1 cellular context compared by ENCODE assay signal in the genomic region with DNA sequence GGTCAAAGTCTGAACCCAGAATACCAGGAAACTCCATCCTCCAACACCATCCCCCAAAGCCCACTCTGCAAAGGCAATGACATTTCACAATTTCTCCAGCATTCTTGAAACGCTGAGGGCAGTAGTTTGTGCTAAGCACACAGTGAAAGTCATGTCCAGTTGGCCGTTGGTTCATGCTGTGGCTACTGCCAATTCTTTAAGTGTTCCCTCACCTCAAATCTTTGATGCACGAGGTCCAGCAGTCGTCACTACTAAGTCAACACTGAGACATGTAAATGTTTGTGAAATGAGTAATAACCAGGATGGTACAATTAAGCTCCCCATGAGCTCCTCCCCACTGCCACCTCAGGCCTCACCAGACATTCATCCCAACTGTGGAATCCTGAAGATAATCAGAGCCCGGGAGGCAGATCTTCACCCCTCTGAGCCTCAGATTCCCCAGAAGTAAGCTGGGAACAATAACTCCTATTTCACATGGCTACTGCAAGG.
TF ChIP-seq lines count a peak whose summit lies in the region.

No MANE protein-coding gene starts in this region.

TF ChIP-seq in HepG2, 621 proteins besides CTCF, POLR2A, EP300 and RAD21 (continued from another document and continues in another):
- TF ChIP-seq, protein P1, sequence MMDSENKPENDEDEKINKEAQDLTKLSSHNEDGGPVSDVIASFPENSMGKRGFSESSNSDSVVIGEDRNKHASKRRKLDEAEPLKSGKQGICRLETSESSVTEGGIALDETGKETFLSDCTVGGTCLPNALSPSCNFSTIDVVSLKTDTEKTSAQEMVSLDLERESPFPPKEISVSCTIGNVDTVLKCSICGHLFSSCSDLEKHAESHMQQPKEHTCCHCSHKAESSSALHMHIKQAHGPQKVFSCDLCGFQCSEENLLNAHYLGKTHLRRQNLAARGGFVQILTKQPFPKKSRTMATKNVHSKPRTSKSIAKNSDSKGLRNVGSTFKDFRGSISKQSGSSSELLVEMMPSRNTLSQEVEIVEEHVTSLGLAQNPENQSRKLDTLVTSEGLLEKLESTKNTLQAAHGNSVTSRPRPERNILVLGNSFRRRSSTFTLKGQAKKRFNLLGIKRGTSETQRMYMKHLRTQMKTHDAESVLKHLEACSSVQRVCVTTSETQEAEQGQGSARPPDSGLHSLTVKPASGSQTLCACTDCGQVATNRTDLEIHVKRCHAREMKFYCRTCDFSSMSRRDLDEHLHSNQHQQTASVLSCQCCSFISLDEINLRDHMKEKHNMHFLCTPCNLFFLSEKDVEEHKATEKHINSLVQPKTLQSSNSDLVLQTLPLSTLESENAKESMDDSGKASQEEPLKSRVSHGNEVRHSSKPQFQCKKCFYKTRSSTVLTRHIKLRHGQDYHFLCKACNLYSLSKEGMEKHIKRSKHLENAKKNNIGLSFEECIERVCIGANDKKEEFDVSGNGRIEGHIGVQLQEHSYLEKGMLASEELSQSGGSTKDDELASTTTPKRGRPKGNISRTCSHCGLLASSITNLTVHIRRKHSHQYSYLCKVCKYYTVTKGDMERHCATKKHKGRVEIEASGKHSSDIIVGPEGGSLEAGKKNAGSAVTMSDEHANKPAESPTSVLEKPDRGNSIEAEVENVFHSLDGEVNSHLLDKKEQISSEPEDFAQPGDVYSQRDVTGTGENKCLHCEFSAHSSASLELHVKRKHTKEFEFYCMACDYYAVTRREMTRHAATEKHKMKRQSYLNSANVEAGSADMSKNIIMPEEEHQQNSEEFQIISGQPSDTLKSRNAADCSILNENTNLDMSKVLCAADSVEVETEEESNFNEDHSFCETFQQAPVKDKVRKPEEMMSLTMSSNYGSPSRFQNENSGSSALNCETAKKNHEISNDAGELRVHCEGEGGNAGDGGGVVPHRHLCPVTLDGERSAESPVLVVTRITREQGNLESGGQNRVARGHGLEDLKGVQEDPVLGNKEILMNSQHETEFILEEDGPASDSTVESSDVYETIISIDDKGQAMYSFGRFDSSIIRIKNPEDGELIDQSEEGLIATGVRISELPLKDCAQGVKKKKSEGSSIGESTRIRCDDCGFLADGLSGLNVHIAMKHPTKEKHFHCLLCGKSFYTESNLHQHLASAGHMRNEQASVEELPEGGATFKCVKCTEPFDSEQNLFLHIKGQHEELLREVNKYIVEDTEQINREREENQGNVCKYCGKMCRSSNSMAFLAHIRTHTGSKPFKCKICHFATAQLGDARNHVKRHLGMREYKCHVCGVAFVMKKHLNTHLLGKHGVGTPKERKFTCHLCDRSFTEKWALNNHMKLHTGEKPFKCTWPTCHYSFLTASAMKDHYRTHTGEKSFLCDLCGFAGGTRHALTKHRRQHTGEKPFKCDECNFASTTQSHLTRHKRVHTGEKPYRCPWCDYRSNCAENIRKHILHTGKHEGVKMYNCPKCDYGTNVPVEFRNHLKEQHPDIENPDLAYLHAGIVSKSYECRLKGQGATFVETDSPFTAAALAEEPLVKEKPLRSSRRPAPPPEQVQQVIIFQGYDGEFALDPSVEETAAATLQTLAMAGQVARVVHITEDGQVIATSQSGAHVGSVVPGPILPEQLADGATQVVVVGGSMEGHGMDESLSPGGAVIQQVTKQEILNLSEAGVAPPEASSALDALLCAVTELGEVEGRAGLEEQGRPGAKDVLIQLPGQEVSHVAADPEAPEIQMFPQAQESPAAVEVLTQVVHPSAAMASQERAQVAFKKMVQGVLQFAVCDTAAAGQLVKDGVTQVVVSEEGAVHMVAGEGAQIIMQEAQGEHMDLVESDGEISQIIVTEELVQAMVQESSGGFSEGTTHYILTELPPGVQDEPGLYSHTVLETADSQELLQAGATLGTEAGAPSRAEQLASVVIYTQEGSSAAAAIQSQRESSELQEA (CRISPR knock-in tag; IDR thresholded peaks at IDR 0.05; ENCODE audit: not compliant biosample characterization): no peak
- TF ChIP-seq ZNF350 (CRISPR knock-in tag; IDR thresholded peaks at IDR 0.05; ENCODE audit: borderline replicate concordance, low read depth): no peak
- TF ChIP-seq, protein P2, sequence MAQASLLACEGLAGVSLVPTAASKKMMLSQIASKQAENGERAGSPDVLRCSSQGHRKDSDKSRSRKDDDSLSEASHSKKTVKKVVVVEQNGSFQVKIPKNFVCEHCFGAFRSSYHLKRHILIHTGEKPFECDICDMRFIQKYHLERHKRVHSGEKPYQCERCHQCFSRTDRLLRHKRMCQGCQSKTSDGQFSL (CRISPR knock-in tag; IDR thresholded peaks at IDR 0.05): no peak
- peak; percentile 76 for TF ChIP-seq ISL2 (CRISPR knock-in tag; IDR thresholded peaks at IDR 0.05)
- no peak for TF ChIP-seq KLF11 (CRISPR knock-in tag; IDR thresholded peaks at IDR 0.05)
- no peak for TF ChIP-seq GPN1 (CRISPR knock-in tag; IDR thresholded peaks at IDR 0.05; ENCODE audit: borderline replicate concordance)
- TF ChIP-seq, protein P3, sequence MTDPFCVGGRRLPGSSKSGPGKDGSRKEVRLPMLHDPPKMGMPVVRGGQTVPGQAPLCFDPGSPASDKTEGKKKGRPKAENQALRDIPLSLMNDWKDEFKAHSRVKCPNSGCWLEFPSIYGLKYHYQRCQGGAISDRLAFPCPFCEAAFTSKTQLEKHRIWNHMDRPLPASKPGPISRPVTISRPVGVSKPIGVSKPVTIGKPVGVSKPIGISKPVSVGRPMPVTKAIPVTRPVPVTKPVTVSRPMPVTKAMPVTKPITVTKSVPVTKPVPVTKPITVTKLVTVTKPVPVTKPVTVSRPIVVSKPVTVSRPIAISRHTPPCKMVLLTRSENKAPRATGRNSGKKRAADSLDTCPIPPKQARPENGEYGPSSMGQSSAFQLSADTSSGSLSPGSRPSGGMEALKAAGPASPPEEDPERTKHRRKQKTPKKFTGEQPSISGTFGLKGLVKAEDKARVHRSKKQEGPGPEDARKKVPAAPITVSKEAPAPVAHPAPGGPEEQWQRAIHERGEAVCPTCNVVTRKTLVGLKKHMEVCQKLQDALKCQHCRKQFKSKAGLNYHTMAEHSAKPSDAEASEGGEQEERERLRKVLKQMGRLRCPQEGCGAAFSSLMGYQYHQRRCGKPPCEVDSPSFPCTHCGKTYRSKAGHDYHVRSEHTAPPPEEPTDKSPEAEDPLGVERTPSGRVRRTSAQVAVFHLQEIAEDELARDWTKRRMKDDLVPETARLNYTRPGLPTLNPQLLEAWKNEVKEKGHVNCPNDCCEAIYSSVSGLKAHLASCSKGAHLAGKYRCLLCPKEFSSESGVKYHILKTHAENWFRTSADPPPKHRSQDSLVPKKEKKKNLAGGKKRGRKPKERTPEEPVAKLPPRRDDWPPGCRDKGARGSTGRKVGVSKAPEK (CRISPR knock-in tag; IDR thresholded peaks at IDR 0.05; ENCODE audit: borderline replicate concordance): no peak
- no peak for TF ChIP-seq BRD4 (CRISPR knock-in tag; IDR thresholded peaks at IDR 0.05)
- TF ChIP-seq SIX1 (CRISPR knock-in tag; IDR thresholded peaks at IDR 0.05; ENCODE audit: borderline replicate concordance): 0 out of 2 replicates have a peak, but pooled peaks have one; percentile 29
- TF ChIP-seq, protein P4, sequence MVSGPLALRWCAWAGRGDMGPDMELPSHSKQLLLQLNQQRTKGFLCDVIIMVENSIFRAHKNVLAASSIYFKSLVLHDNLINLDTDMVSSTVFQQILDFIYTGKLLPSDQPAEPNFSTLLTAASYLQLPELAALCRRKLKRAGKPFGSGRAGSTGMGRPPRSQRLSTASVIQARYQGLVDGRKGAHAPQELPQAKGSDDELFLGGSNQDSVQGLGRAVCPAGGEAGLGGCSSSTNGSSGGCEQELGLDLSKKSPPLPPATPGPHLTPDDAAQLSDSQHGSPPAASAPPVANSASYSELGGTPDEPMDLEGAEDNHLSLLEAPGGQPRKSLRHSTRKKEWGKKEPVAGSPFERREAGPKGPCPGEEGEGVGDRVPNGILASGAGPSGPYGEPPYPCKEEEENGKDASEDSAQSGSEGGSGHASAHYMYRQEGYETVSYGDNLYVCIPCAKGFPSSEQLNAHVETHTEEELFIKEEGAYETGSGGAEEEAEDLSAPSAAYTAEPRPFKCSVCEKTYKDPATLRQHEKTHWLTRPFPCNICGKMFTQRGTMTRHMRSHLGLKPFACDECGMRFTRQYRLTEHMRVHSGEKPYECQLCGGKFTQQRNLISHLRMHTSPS (CRISPR knock-in tag; IDR thresholded peaks at IDR 0.05; ENCODE audit: low read depth): no peak
- no peak for TF ChIP-seq SMAD1 (CRISPR knock-in tag; IDR thresholded peaks at IDR 0.05; ENCODE audit: borderline replicate concordance, low read depth)
- no peak for TF ChIP-seq SNAI1 (CRISPR knock-in tag; IDR thresholded peaks at IDR 0.05; ENCODE audit: borderline replicate concordance)
- TF ChIP-seq, protein P5, sequence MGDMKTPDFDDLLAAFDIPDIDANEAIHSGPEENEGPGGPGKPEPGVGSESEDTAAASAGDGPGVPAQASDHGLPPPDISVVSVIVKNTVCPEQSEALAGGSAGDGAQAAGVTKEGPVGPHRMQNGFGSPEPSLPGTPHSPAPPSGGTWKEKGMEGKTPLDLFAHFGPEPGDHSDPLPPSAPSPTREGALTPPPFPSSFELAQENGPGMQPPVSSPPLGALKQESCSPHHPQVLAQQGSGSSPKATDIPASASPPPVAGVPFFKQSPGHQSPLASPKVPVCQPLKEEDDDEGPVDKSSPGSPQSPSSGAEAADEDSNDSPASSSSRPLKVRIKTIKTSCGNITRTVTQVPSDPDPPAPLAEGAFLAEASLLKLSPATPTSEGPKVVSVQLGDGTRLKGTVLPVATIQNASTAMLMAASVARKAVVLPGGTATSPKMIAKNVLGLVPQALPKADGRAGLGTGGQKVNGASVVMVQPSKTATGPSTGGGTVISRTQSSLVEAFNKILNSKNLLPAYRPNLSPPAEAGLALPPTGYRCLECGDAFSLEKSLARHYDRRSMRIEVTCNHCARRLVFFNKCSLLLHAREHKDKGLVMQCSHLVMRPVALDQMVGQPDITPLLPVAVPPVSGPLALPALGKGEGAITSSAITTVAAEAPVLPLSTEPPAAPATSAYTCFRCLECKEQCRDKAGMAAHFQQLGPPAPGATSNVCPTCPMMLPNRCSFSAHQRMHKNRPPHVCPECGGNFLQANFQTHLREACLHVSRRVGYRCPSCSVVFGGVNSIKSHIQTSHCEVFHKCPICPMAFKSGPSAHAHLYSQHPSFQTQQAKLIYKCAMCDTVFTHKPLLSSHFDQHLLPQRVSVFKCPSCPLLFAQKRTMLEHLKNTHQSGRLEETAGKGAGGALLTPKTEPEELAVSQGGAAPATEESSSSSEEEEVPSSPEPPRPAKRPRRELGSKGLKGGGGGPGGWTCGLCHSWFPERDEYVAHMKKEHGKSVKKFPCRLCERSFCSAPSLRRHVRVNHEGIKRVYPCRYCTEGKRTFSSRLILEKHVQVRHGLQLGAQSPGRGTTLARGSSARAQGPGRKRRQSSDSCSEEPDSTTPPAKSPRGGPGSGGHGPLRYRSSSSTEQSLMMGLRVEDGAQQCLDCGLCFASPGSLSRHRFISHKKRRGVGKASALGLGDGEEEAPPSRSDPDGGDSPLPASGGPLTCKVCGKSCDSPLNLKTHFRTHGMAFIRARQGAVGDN (CRISPR knock-in tag; IDR thresholded peaks at IDR 0.05): no peak
- no peak for TF ChIP-seq ZNF225 (CRISPR knock-in tag; IDR thresholded peaks at IDR 0.05)
- peak; percentile 58; the same call in 1 of the 2 replicates for TF ChIP-seq ZNF746 (CRISPR knock-in tag; IDR thresholded peaks at IDR 0.05)
- peak; percentile 90 for TF ChIP-seq FOXA3 (CRISPR knock-in tag; IDR thresholded peaks at IDR 0.05)
- no peak for TF ChIP-seq ADNP (CRISPR knock-in tag; IDR thresholded peaks at IDR 0.05)
- TF ChIP-seq ZNF549 (CRISPR knock-in tag; IDR thresholded peaks at IDR 0.05): no peak
- TF ChIP-seq, protein P6, sequence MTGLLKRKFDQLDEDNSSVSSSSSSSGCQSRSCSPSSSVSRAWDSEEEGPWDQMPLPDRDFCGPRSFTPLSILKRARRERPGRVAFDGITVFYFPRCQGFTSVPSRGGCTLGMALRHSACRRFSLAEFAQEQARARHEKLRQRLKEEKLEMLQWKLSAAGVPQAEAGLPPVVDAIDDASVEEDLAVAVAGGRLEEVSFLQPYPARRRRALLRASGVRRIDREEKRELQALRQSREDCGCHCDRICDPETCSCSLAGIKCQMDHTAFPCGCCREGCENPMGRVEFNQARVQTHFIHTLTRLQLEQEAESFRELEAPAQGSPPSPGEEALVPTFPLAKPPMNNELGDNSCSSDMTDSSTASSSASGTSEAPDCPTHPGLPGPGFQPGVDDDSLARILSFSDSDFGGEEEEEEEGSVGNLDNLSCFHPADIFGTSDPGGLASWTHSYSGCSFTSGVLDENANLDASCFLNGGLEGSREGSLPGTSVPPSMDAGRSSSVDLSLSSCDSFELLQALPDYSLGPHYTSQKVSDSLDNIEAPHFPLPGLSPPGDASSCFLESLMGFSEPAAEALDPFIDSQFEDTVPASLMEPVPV (CRISPR knock-in tag; IDR thresholded peaks at IDR 0.05): no peak
- TF ChIP-seq REL (CRISPR knock-in tag; conservative IDR thresholded peaks at IDR 0.05): no peak
- TF ChIP-seq ZKSCAN8 (CRISPR knock-in tag; IDR thresholded peaks at IDR 0.05; ENCODE audit: borderline replicate concordance): 0 out of 2 replicates have a peak, but pooled peaks have one; percentile 23
- no peak for TF ChIP-seq ZEB1 (IDR thresholded peaks at IDR 0.05; ENCODE audit: insufficient replicate concordance, low read depth)
- TF ChIP-seq ZNF530 (CRISPR knock-in tag; IDR thresholded peaks at IDR 0.05; ENCODE audit: low read depth): no peak
- no peak for TF ChIP-seq TCF12 (IDR thresholded peaks at IDR 0.05)
- TF ChIP-seq TCF12 (CRISPR knock-in tag; IDR thresholded peaks at IDR 0.05): no peak
- no peak for TF ChIP-seq PRMT3 (CRISPR knock-in tag; IDR thresholded peaks at IDR 0.05; ENCODE audit: borderline replicate concordance, low read depth)
- TF ChIP-seq NFYC (CRISPR knock-in tag; IDR thresholded peaks at IDR 0.05): no peak
- TF ChIP-seq ZBTB42 (CRISPR knock-in tag; IDR thresholded peaks at IDR 0.05): no peak
- TF ChIP-seq ATF7 (IDR thresholded peaks at IDR 0.05): no peak
- TF ChIP-seq ATF7 (CRISPR knock-in tag; IDR thresholded peaks at IDR 0.05): 0 out of 2 replicates have a peak, but pooled peaks have one; percentile 51
- 0 out of 2 replicates have a peak, but pooled peaks have one; percentile 20 for TF ChIP-seq FOXA1 (IDR thresholded peaks at IDR 0.05)
- peak; percentile 89 for TF ChIP-seq FOXA1 (CRISPR knock-in tag; IDR thresholded peaks at IDR 0.05)
- TF ChIP-seq ZFP36L2 (CRISPR knock-in tag; IDR thresholded peaks at IDR 0.05): no peak
- TF ChIP-seq ATF1 (CRISPR knock-in tag; IDR thresholded peaks at IDR 0.05): peak; percentile 46; the same call in 1 of the 2 replicates
- no peak for TF ChIP-seq MTA1 (CRISPR knock-in tag; IDR thresholded peaks at IDR 0.05; ENCODE audit: borderline replicate concordance)
